ENCODE assay signal across 32 cellular contexts in genomic region chr1:109020693-109021092, GRCh38.
"Had no signal": no experiment of that assay in that cellular context is flagged by ENCODE, and none has a peak within 500 bp of the region (broad histone marks: within the 10 kb centered on the region; RNA-seq: fewer than 3 reads in every experiment).

No MANE protein-coding gene starts in this region.

- H3K27ac ChIP-seq: ascending aorta, cardiac muscle cell, Peyer's patch, SJSA1, WERI-Rb-1 had no signal

- DNase-seq: activated CD4-positive, alpha-beta memory T cell treated with anti-CD3 and anti-CD28 coated beads, Interleukin-2, amount 10 ng/mL, durations not matched to agents 7 days and 5 days; activated CD4-positive, alpha-beta T cell treated with anti-CD3 and anti-CD28 coated beads for 1 hour; activated CD4-positive, alpha-beta T cell treated with anti-CD3 and anti-CD28 coated beads for 48 hours; activated CD4-positive, CD25-positive, alpha-beta regulatory T cell; activated CD8-positive, alpha-beta memory T cell treated with anti-CD3 and anti-CD28 coated beads for 24 hours; activated CD8-positive, alpha-beta memory T cell treated with anti-CD3 and anti-CD28 coated beads, Interleukin-2, amount 10 ng/mL, durations not matched to agents 7 days and 5 days; activated CD8-positive, alpha-beta memory T cell treated with anti-CD3 and anti-CD28 coated beads, Interleukin-2, amount 50 U/mL, for 48 hours; activated effector memory CD4-positive, alpha-beta T cell treated with Interleukin-2 at 50 U/mL for 16 hours; activated naive CD4-positive, alpha-beta T cell treated with anti-CD3 and anti-CD28 coated beads, Interleukin-2, amount 10 ng/mL, durations not matched to agents 7 days and 5 days; activated naive CD8-positive, alpha-beta T cell treated with anti-CD3 and anti-CD28 coated beads, Interleukin-2, amount 50 U/mL, for 24 hours; activated T-cell treated with anti-CD3 and anti-CD28 coated beads, Interleukin-2, amount 50 U/mL, for 48 hours; Karpas-422; KBM-7; NCI-H1105; NCI-H1417 treated with DMSO at 0.1 percent for 48 hours; NCI-H187 treated with DMSO at 0.1 percent for 48 hours; NCI-H2081; NCI-H2171 treated with DMSO at 0.1 percent for 48 hours; NCI-H2227 treated with DMSO at 0.1 percent for 48 hours; NCI-H446; NCI-H510A treated with DMSO at 0.1 percent for 48 hours; NCI-H69; PC-3; Peyer's patch; RPMI8226; SHP77 treated with DMSO at 0.1 percent for 48 hours; T-cell; T1000; WERI-Rb-1 had no signal
